In genomic region chr7:87148332-87148955, GRCh38 we compare ENCODE assay signal across 8 cellular contexts. TPM values are rescaled to one million over a fixed set of nuclear protein-coding genes. Genes with fewer than 3 reads are reported as not detected.
DNase-seq lines count a peak whose midpoint lies in the region; ATAC-seq and TF ChIP-seq lines count a peak whose summit lies in the region.

No MANE protein-coding gene starts in this region.

- no peak for TF ChIP-seq POLR2A in esophagus muscularis mucosa (IDR thresholded peaks at IDR 0.05; ENCODE audit: low read depth)
- TF ChIP-seq POLR2A in tibial nerve (IDR thresholded peaks at IDR 0.05): no peak

- POLR2A ChIA-PET in activated CD4-positive, alpha-beta memory T cell treated with anti-CD3 and anti-CD28 coated beads, Interleukin-2, amount 10 ng/mL, durations not matched to agents 7 days and 5 days (lab: Charles Lee): interaction anchor here (1.0 to 14.2 kb wide), 3 partner anchors 68 to 204 kb away, joined by 3 to 337 read pairs (median 4); partner anchors contain the start of gene TMEM243

- H3K27ac ChIP-seq in esophagus muscularis mucosa (replicated peaks in 1 of 4): no peak overlapping the region
- no peak overlapping the region for H3K27ac ChIP-seq in tibial nerve

- no peaks in the 10 kb centered on the region for H3K9me3 Mint-ChIP-seq in natural killer cell
- no peaks in the 10 kb centered on the region for H3K9me3 Mint-ChIP-seq in natural killer cell treated with Interleukin-12 subunit alpha and Interleukin-12 subunit beta and Interleukin-15 and Interleukin-18, amount 100 ng/mL, for 72 hours
- H3K9me3 Mint-ChIP-seq in activated CD4-positive, alpha-beta memory T cell treated with anti-CD3 and anti-CD28 coated beads, Interleukin-2, amount 10 ng/mL, durations not matched to agents 7 days and 5 days: no peaks in the 10 kb centered on the region

- H3K27ac Mint-ChIP-seq in natural killer cell: no peak overlapping the region
- H3K27ac Mint-ChIP-seq in natural killer cell treated with Interleukin-12 subunit alpha and Interleukin-12 subunit beta and Interleukin-15 and Interleukin-18, amount 100 ng/mL, for 72 hours: no peak overlapping the region
- H3K27ac Mint-ChIP-seq in activated CD4-positive, alpha-beta memory T cell treated with anti-CD3 and anti-CD28 coated beads, Interleukin-2, amount 10 ng/mL, durations not matched to agents 7 days and 5 days: no peak overlapping the region

- H3K27me3 Mint-ChIP-seq in natural killer cell (ENCODE audit: low read depth in 2 of 2): no peaks in the 10 kb centered on the region
- no peaks in the 10 kb centered on the region for H3K27me3 Mint-ChIP-seq in natural killer cell treated with Interleukin-12 subunit alpha and Interleukin-12 subunit beta and Interleukin-15 and Interleukin-18, amount 100 ng/mL, for 72 hours
- no peaks in the 10 kb centered on the region for H3K27me3 Mint-ChIP-seq in activated CD4-positive, alpha-beta memory T cell treated with anti-CD3 and anti-CD28 coated beads, Interleukin-2, amount 10 ng/mL, durations not matched to agents 7 days and 5 days

- H3K36me3 ChIP-seq in esophagus muscularis mucosa: no peaks in the 10 kb centered on the region
- no peaks in the 10 kb centered on the region for H3K36me3 ChIP-seq in tibial nerve

- peak; percentile 33 for TF ChIP-seq CTCF in natural killer cell (IDR thresholded peaks at IDR 0.05)
- TF ChIP-seq CTCF in esophagus muscularis mucosa (IDR thresholded peaks at IDR 0.05): peak; percentile 29 to 64 (median 52)
- TF ChIP-seq CTCF in tibial nerve (IDR thresholded peaks at IDR 0.05): peak; percentile 32 to 42 (median 40)

- H3K4me3 Mint-ChIP-seq in natural killer cell: no peak overlapping the region
- no peak overlapping the region for H3K4me3 Mint-ChIP-seq in natural killer cell treated with Interleukin-12 subunit alpha and Interleukin-12 subunit beta and Interleukin-15 and Interleukin-18, amount 100 ng/mL, for 72 hours
- no peak overlapping the region for H3K4me3 Mint-ChIP-seq in activated CD4-positive, alpha-beta memory T cell treated with anti-CD3 and anti-CD28 coated beads, Interleukin-2, amount 10 ng/mL, durations not matched to agents 7 days and 5 days

- no peaks in the 10 kb centered on the region for H3K9me3 ChIP-seq in esophagus muscularis mucosa
- no peaks in the 10 kb centered on the region for H3K9me3 ChIP-seq in tibial nerve

- H3K36me3 Mint-ChIP-seq in natural killer cell: no peaks in the 10 kb centered on the region
- peaks cover 7% of the 10 kb centered on the region for H3K36me3 Mint-ChIP-seq in natural killer cell treated with Interleukin-12 subunit alpha and Interleukin-12 subunit beta and Interleukin-15 and Interleukin-18, amount 100 ng/mL, for 72 hours
- peaks cover 6% of the 10 kb centered on the region for H3K36me3 Mint-ChIP-seq in activated CD4-positive, alpha-beta memory T cell treated with anti-CD3 and anti-CD28 coated beads, Interleukin-2, amount 10 ng/mL, durations not matched to agents 7 days and 5 days (ENCODE audit: low read depth)

- H3K4me1 ChIP-seq in esophagus muscularis mucosa: peaks cover 6 to 15% (median 11%) of the 10 kb centered on the region in 4 donors
- peaks cover 0 to 12% (median 2%) of the 10 kb centered on the region in 4 donors for H3K4me1 ChIP-seq in tibial nerve

- no peak overlapping the region for H3K4me3 ChIP-seq in esophagus muscularis mucosa
- no peak overlapping the region for H3K4me3 ChIP-seq in tibial nerve

- H3K27me3 ChIP-seq in esophagus muscularis mucosa: no peaks in the 10 kb centered on the region
- no peaks in the 10 kb centered on the region for H3K27me3 ChIP-seq in tibial nerve

- DNase-seq in natural killer cell (no peak), NCI-H526 treated with DMSO at 0.1 percent for 48 hours (lab: John Stamatoyannopoulos, UW) (peak; percentile 44), esophagus muscularis mucosa (ENCODE audit: extremely low spot score) (no peak), tibial nerve (ENCODE audit: low spot score in 2 of 2) (no peak)
- DNase-seq in natural killer cell treated with Interleukin-12 subunit alpha and Interleukin-12 subunit beta and Interleukin-15 and Interleukin-18, amount 100 ng/mL, for 72 hours (ENCODE audit: low spot score): no peak
- DNase-seq in activated CD4-positive, alpha-beta memory T cell treated with anti-CD3 and anti-CD28 coated beads, Interleukin-2, amount 10 ng/mL, durations not matched to agents 7 days and 5 days: no peak

- intact Hi-C loops in natural killer cell (cut with micrococcal nuclease) (loop anchor here (2.0 kb wide), 1 partner anchor 222 kb away; no protein-coding TSS in a partner anchor), esophagus muscularis mucosa (cut with DNase I) (loop anchor here (5.0 kb wide), 1 partner anchor 206 kb away; no protein-coding TSS in a partner anchor)

- H3K4me1 Mint-ChIP-seq in natural killer cell: peaks cover 23 to 27% of the 10 kb centered on the region in 2 donors
- peaks cover 18 to 21% of the 10 kb centered on the region in 2 donors for H3K4me1 Mint-ChIP-seq in natural killer cell treated with Interleukin-12 subunit alpha and Interleukin-12 subunit beta and Interleukin-15 and Interleukin-18, amount 100 ng/mL, for 72 hours (ENCODE audit: low read depth in 2 of 2)
- H3K4me1 Mint-ChIP-seq in activated CD4-positive, alpha-beta memory T cell treated with anti-CD3 and anti-CD28 coated beads, Interleukin-2, amount 10 ng/mL, durations not matched to agents 7 days and 5 days: peaks cover 22% of the 10 kb centered on the region

- CTCF ChIA-PET in activated CD4-positive, alpha-beta memory T cell treated with anti-CD3 and anti-CD28 coated beads, Interleukin-2, amount 10 ng/mL, durations not matched to agents 7 days and 5 days (lab: Charles Lee): interaction anchor here (0.6 to 4.2 kb wide), 16 partner anchors 9 to 316 kb away, joined by 3 to 63 read pairs (median 6); partner anchors contain the start of gene ELAPOR2

- no peak for TF ChIP-seq EP300 in esophagus muscularis mucosa (IDR thresholded peaks at IDR 0.05)
- no peak for TF ChIP-seq EP300 in tibial nerve (IDR thresholded peaks at IDR 0.05)

- WGBS in esophagus muscularis mucosa: 48% methylated on average over 1 of the region's 1 CpG
- 26 to 42% methylated on average over 1 of the region's 1 CpG for WGBS in tibial nerve, 2 donors

- ATAC-seq in natural killer cell: no peak
- no peak for ATAC-seq in natural killer cell treated with Interleukin-12 subunit alpha and Interleukin-12 subunit beta and Interleukin-15 and Interleukin-18, amount 100 ng/mL, for 72 hours
- ATAC-seq in HG03095 (IDR thresholded peaks at IDR 0.05; ENCODE audit: unreplicated experiment): no peak
- ATAC-seq in HG03108 (IDR thresholded peaks at IDR 0.05; ENCODE audit: unreplicated experiment): no peak

RNA-seq across cellular contexts. Expression of gene DMTF1, which starts 3.8 kb away (rescaled TPM):
- 100 to 1,000 TPM; 154 to 178 (median 160) TPM for total RNA-seq in natural killer cell
- 100 to 1,000 TPM; 144 to 166 TPM for total RNA-seq in natural killer cell treated with Interleukin-12 subunit alpha and Interleukin-12 subunit beta and Interleukin-15 and Interleukin-18, amount 100 ng/mL, for 72 hours
- total RNA-seq in esophagus muscularis mucosa: 10 to 100 TPM; 31.4 to 60.6 (median 40.5) TPM
- total RNA-seq in tibial nerve: 100 to 1,000 TPM; 111 to 142 (median 133) TPM
- 10 to 100 TPM; 95.3 to 97.8 TPM for total RNA-seq in activated CD4-positive, alpha-beta memory T cell treated with anti-CD3 and anti-CD28 coated beads, Interleukin-2, amount 10 ng/mL, durations not matched to agents 7 days and 5 days
